ENCODE assay signal across 10 cellular contexts in genomic region chr2:237227190-237227988, GRCh38.
DNase-seq lines count a peak whose midpoint lies in the region; ATAC-seq, FAIRE-seq and TF ChIP-seq lines count a peak whose summit lies in the region.
"Had no signal": no experiment of that assay in that cellular context is flagged by ENCODE, and none has a peak within 500 bp of the region (broad histone marks: within the 10 kb centered on the region; RNA-seq: fewer than 3 reads in every experiment).

No MANE protein-coding gene starts in this region.

- H3K4ac ChIP-seq in mesendoderm (ENCODE audit: low read depth, low read length), result no peak overlapping the region

- no peak for TF ChIP-seq POLR2A in GM12891 (IDR thresholded peaks at IDR 0.05; ENCODE audit: low read depth, low read length)

- H3F3A ChIP-seq in PC-9 (ENCODE audit: insufficient read depth, low read depth), result peaks cover 16% of the 10 kb centered on the region; the same call in 1 of the 2 replicates

- no peak overlapping the region for H2BK5ac ChIP-seq in mesendoderm (ENCODE audit: low read length)

- no TSS peak for BruUV-seq in PC-9 (replicated peaks; lab: Mats Ljungman, UMichigan)

- no peak overlapping the region for H3K9ac ChIP-seq in mesendoderm (ENCODE audit: low read length)

- H3K27me3 ChIP-seq in PC-9 (ENCODE audit: insufficient read depth, low read depth), result no peaks in the 10 kb centered on the region
- H3K27me3 ChIP-seq in mesendoderm (ENCODE audit: insufficient read depth, low read length, poor library complexity), result no peaks in the 10 kb centered on the region

- H2AK5ac ChIP-seq in mesendoderm (ENCODE audit: low read length), result no peak overlapping the region

- FAIRE-seq in D721Med (lab: Jason Lieb, UNC), result no peak
- no peak for FAIRE-seq in GM12891 (lab: Jason Lieb, UNC)

- no peak overlapping the region for H2BK15ac ChIP-seq in mesendoderm (replicated peaks; ENCODE audit: low read depth)

- no peaks in the 10 kb centered on the region for H4K20me1 ChIP-seq in PC-9 (ENCODE audit: insufficient read depth)

- no peak overlapping the region for H4K5ac ChIP-seq in mesendoderm (ENCODE audit: low read length)

- no peak overlapping the region for H3K18ac ChIP-seq in mesendoderm (ENCODE audit: low read length)

- no peak overlapping the region for H4K8ac ChIP-seq in mesendoderm (ENCODE audit: low read depth, low read length)

- H3K79me1 ChIP-seq in mesendoderm (ENCODE audit: low read length), result no peaks in the 10 kb centered on the region

- H2AFZ ChIP-seq in PC-9, result no peak overlapping the region; the same call in 1 of the 2 replicates

- H3K27ac ChIP-seq in PC-9, result no peak overlapping the region
- no peak overlapping the region for H3K27ac ChIP-seq in mesendoderm (ENCODE audit: low read depth, low read length)
- H3K27ac ChIP-seq: SK-N-MC had no signal

- no peak overlapping the region for H2BK120ac ChIP-seq in mesendoderm (ENCODE audit: low read depth, low read length)

- no peak overlapping the region for H3K56ac ChIP-seq in mesendoderm (ENCODE audit: low read length)

- intact Hi-C loops in PC-9 (cut with micrococcal nuclease; ENCODE audit: unreplicated experiment), result loop anchor here (2.0 kb wide), 1 partner anchor 25 kb away; no protein-coding TSS in a partner anchor

- POLR2A ChIA-PET in PC-9 (lab: Charles Lee; ENCODE audit: unreplicated experiment), result interaction anchor here (0.6 kb wide), 1 partner anchor 229 kb away, joined by 6 read pairs; no protein-coding TSS in a partner anchor

- no peaks in the 10 kb centered on the region for H3K9me2 ChIP-seq in PC-9 (ENCODE audit: insufficient read depth)

- H3K4me1 ChIP-seq in PC-9 (replicated peaks; ENCODE audit: insufficient read depth), result peaks cover 31% of the 10 kb centered on the region
- H3K4me1 ChIP-seq in mesendoderm (ENCODE audit: control insufficient read depth, low read depth, low read length), result no peaks in the 10 kb centered on the region

- H3K4me2 ChIP-seq in PC-9 (peak overlapping the region; percentile 32), mesendoderm (ENCODE audit: low read length) (no peak overlapping the region)

- no peak overlapping the region for H3K4me3 ChIP-seq in PC-9
- no peak overlapping the region for H3K4me3 ChIP-seq in cardiac fibroblast (replicated peaks in 1 of 2; ENCODE audit: low read depth in 2 of 2, low read length in 2 of 2)
- H3K4me3 ChIP-seq in retinal pigment epithelial cell (ENCODE audit: low read length), result no peak overlapping the region
- H3K4me3 ChIP-seq in mesendoderm (ENCODE audit: low read length), result no peak overlapping the region
- H3K4me3 ChIP-seq: SK-N-MC had no signal

- no CpG with 5 or more reads among the region's 8 CpGs for WGBS in mesendoderm (ENCODE audit: extremely low coverage, insufficient coverage, low lambda C conversion rate)

- H3K9me3 ChIP-seq in PC-9 (ENCODE audit: insufficient read depth, low read depth), result no peaks in the 10 kb centered on the region

- H3K79me2 ChIP-seq in PC-9 (ENCODE audit: low read depth) (no peaks in the 10 kb centered on the region), mesendoderm (ENCODE audit: control insufficient read depth, insufficient read depth, low read length) (no peaks in the 10 kb centered on the region)

- H3K36me3 ChIP-seq in PC-9 (ENCODE audit: low read depth), result no peaks in the 10 kb centered on the region
- no peaks in the 10 kb centered on the region for H3K36me3 ChIP-seq in mesendoderm (ENCODE audit: control insufficient read depth, insufficient read depth, low read length)

- TF ChIP-seq CTCF in PC-9 (conservative IDR thresholded peaks at IDR 0.05), result no peak
- TF ChIP-seq CTCF in cardiac fibroblast (IDR thresholded peaks at IDR 0.05; ENCODE audit: low read depth, low read length), result no peak
- no peak for TF ChIP-seq CTCF in retinal pigment epithelial cell (conservative IDR thresholded peaks at IDR 0.05; ENCODE audit: low read depth, low read length)
- no peak for TF ChIP-seq CTCF in D721Med (IDR thresholded peaks at IDR 0.05; ENCODE audit: insufficient read depth, missing control alignments)

- DNase-seq in EL, result peak; percentile 93
- DNase-seq in PC-9, result peak; percentile 46 to 71
- peak; percentile 87 to 95 for DNase-seq in cardiac fibroblast (ENCODE audit: low read depth in 2 of 2)
- DNase-seq in retinal pigment epithelial cell (ENCODE audit: low read depth), result peak; percentile 61
- DNase-seq in D721Med (ENCODE audit: insufficient read length, low spot score), result no peak
- DNase-seq in mesendoderm, result no peak
- DNase-seq in GM12891 (ENCODE audit: insufficient read length, low spot score), result no peak
- DNase-seq: NCI-H1694 had no signal

- H3K23ac ChIP-seq in mesendoderm (ENCODE audit: low read length), result no peak overlapping the region

- ATAC-seq in HG02588 (IDR thresholded peaks at IDR 0.05; ENCODE audit: unreplicated experiment), result no peak

- CTCF ChIA-PET in PC-9 (lab: Charles Lee), result no interaction called here

TF ChIP-seq in GM12891, 5 proteins besides CTCF, POLR2A, EP300 and RAD21:
- TF ChIP-seq PAX5 (IDR thresholded peaks at IDR 0.05; ENCODE audit: insufficient read depth, low read length, severe bottlenecking), result no peak

Comparison
In these comparisons a context has a peak if more than half of its experiments do, and no peak if none do; other contexts are left out.
1. DNase-seq: peak in EL (single experiment), PC-9 (2 of 2), cardiac fibroblast (2 of 2) and retinal pigment epithelial cell (single experiment); none in D721Med (single experiment), mesendoderm (single experiment) and GM12891 (single experiment).